In genomic region chr11:33774356-33775063, GRCh38 we compare ENCODE assay signal across 8 cellular contexts. TPM values are rescaled to one million over a fixed set of nuclear protein-coding genes. Genes with fewer than 3 reads are reported as not detected.
DNase-seq lines count a peak whose midpoint lies in the region; ATAC-seq and TF ChIP-seq lines count a peak whose summit lies in the region.

Gene FBXO3 (minus strand): TSS chr11:33774520. CDS start chr11:33774497, 23 bp downstream.

- H3K36me3 Mint-ChIP-seq in activated T-helper 17 cell treated with anti-CD3 and anti-CD28 coated beads, Interleukin-2, amount 50 U/mL, for 72 hours (ENCODE audit: low read depth) = peaks cover 11% of the 10 kb centered on the region
- peaks cover 1 to 10% (median 6%) of the 10 kb centered on the region in 5 donors for H3K36me3 Mint-ChIP-seq in naive thymus-derived CD4-positive, alpha-beta T cell
- H3K36me3 Mint-ChIP-seq in stimulated activated naive B cell treated with anti-CD40 and anti-IgM and Interleukin-4, amounts not matched to agents 10 μg/mL and 1 μg/mL and 100 μg/mL, for 72 hours = peaks cover 8 to 9% of the 10 kb centered on the region in 2 donors

- no peaks in the 10 kb centered on the region for H3K9me3 ChIP-seq in naive thymus-derived CD4-positive, alpha-beta T cell (ENCODE audit: control insufficient read depth in 2 of 3, low read length in 3 of 3)

- peak within 1 kb of the TSS; percentile 83 for H3K27ac ChIP-seq in naive thymus-derived CD4-positive, alpha-beta T cell (ENCODE audit: low read depth, low read length)

- peaks cover 0 to 16% (median under 1%) of the 10 kb centered on the region in 3 experiments for H3K36me3 ChIP-seq in naive thymus-derived CD4-positive, alpha-beta T cell (ENCODE audit: control insufficient read depth in 2 of 3, insufficient read depth in 3 of 3, low read length in 3 of 3)

- H3K27me3 ChIP-seq in naive thymus-derived CD4-positive, alpha-beta T cell (ENCODE audit: control insufficient read depth in 2 of 2, insufficient read depth in 2 of 2, low read length in 2 of 2) = no peaks in the 10 kb centered on the region

- CTCF ChIA-PET in naive thymus-derived CD4-positive, alpha-beta T cell (lab: Charles Lee) = interaction anchor here (0.6 kb wide), 1 partner anchor 399 kb away, joined by 8 read pairs; no protein-coding TSS in a partner anchor

- POLR2A ChIA-PET in naive thymus-derived CD4-positive, alpha-beta T cell (lab: Charles Lee) = interaction anchor here (0.6 to 4.7 kb wide), 6 partner anchors 32 to 331 kb away, joined by 3 to 22 read pairs (median 6); partner anchors contain the start of genes CAPRIN1, CD59 and NAT10

- peak within 1 kb of the TSS; percentile 85 for H3K27ac Mint-ChIP-seq in activated T-helper 17 cell treated with anti-CD3 and anti-CD28 coated beads, Interleukin-2, amount 50 U/mL, for 72 hours
- peak within 1 kb of the TSS; percentile 93 to 98 (median 96) for H3K27ac Mint-ChIP-seq in naive thymus-derived CD4-positive, alpha-beta T cell
- H3K27ac Mint-ChIP-seq in stimulated activated naive B cell treated with anti-CD40 and anti-IgM and Interleukin-4, amounts not matched to agents 10 μg/mL and 1 μg/mL and 100 μg/mL, for 72 hours = peak within 1 kb of the TSS; percentile 96

- peak; percentile 85 for ATAC-seq in activated T-helper 17 cell treated with anti-CD3 and anti-CD28 coated beads, Interleukin-2, amount 50 U/mL, for 72 hours (replicated peaks)
- peak; percentile 98 for ATAC-seq in naive thymus-derived CD4-positive, alpha-beta T cell
- peak; percentile 90 to 92 for ATAC-seq in stimulated activated naive B cell treated with anti-CD40 and anti-IgM and Interleukin-4, amounts not matched to agents 10 μg/mL and 1 μg/mL and 100 μg/mL, for 72 hours (replicated peaks)

- peak within 1 kb of the TSS; percentile 94 for H3K4me3 ChIP-seq in LNCaP clone FGC (ENCODE audit: low read depth, low read length)
- H3K4me3 ChIP-seq in fibroblast of mammary gland (ENCODE audit: control insufficient read depth, low read depth, low read length) = peak within 1 kb of the TSS; percentile 83
- H3K4me3 ChIP-seq in naive thymus-derived CD4-positive, alpha-beta T cell (ENCODE audit: low read length) = peak within 1 kb of the TSS; percentile 91

- peak; percentile 74 for DNase-seq in DMS79 treated with DMSO at 0.1 percent for 48 hours (lab: John Stamatoyannopoulos, UW)
- DNase-seq in GOT3 (lab: John Stamatoyannopoulos, UW) = peak; percentile 37
- DNase-seq in LNCaP clone FGC (ENCODE audit: low read depth) = peak; percentile 47
- DNase-seq in RPMI8226 = peak; percentile 86
- DNase-seq in fibroblast of mammary gland (ENCODE audit: low read depth) = peak; percentile 57
- peak; percentile 71 to 91 (median 88) for DNase-seq in naive thymus-derived CD4-positive, alpha-beta T cell
- peak; percentile 54 for DNase-seq in stimulated activated naive B cell treated with anti-CD40 and anti-IgM and Interleukin-4, amounts not matched to agents 10 μg/mL and 1 μg/mL and 100 μg/mL, for 72 hours

- TF ChIP-seq CTCF in LNCaP clone FGC (IDR thresholded peaks at IDR 0.05; ENCODE audit: control insufficient read depth, extremely low read depth, insufficient read depth) (no peak), fibroblast of mammary gland (conservative IDR thresholded peaks at IDR 0.05; ENCODE audit: control insufficient read depth, insufficient read depth, low read depth, low read length) (no peak)

- peaks cover 31% of the 10 kb centered on the region for H3K4me1 Mint-ChIP-seq in activated T-helper 17 cell treated with anti-CD3 and anti-CD28 coated beads, Interleukin-2, amount 50 U/mL, for 72 hours
- H3K4me1 Mint-ChIP-seq in naive thymus-derived CD4-positive, alpha-beta T cell = peaks cover 32 to 54% (median 42%) of the 10 kb centered on the region in 7 donors
- H3K4me1 Mint-ChIP-seq in stimulated activated naive B cell treated with anti-CD40 and anti-IgM and Interleukin-4, amounts not matched to agents 10 μg/mL and 1 μg/mL and 100 μg/mL, for 72 hours = peaks cover 20 to 36% of the 10 kb centered on the region in 2 donors

- H3K4me3 Mint-ChIP-seq in activated T-helper 17 cell treated with anti-CD3 and anti-CD28 coated beads, Interleukin-2, amount 50 U/mL, for 72 hours = peak within 1 kb of the TSS; percentile 94
- peak within 1 kb of the TSS; percentile 93 to 99 (median 97) for H3K4me3 Mint-ChIP-seq in naive thymus-derived CD4-positive, alpha-beta T cell
- peak within 1 kb of the TSS; percentile 97 to 98 for H3K4me3 Mint-ChIP-seq in stimulated activated naive B cell treated with anti-CD40 and anti-IgM and Interleukin-4, amounts not matched to agents 10 μg/mL and 1 μg/mL and 100 μg/mL, for 72 hours

- H3K27me3 Mint-ChIP-seq in activated T-helper 17 cell treated with anti-CD3 and anti-CD28 coated beads, Interleukin-2, amount 50 U/mL, for 72 hours = no peaks in the 10 kb centered on the region
- H3K27me3 Mint-ChIP-seq in naive thymus-derived CD4-positive, alpha-beta T cell = peaks cover 0 to 37% (median 8%) of the 10 kb centered on the region in 5 donors
- H3K27me3 Mint-ChIP-seq in stimulated activated naive B cell treated with anti-CD40 and anti-IgM and Interleukin-4, amounts not matched to agents 10 μg/mL and 1 μg/mL and 100 μg/mL, for 72 hours = peaks cover 25 to 32% of the 10 kb centered on the region in 2 donors

- no peaks in the 10 kb centered on the region for H3K9me3 Mint-ChIP-seq in activated T-helper 17 cell treated with anti-CD3 and anti-CD28 coated beads, Interleukin-2, amount 50 U/mL, for 72 hours
- H3K9me3 Mint-ChIP-seq in naive thymus-derived CD4-positive, alpha-beta T cell = peaks cover 0 to 2% (median 0%) of the 10 kb centered on the region in 11 donors
- no peaks in the 10 kb centered on the region for H3K9me3 Mint-ChIP-seq in stimulated activated naive B cell treated with anti-CD40 and anti-IgM and Interleukin-4, amounts not matched to agents 10 μg/mL and 1 μg/mL and 100 μg/mL, for 72 hours

- peaks cover 20 to 23% of the 10 kb centered on the region in 2 donors for H3K4me1 ChIP-seq in naive thymus-derived CD4-positive, alpha-beta T cell (ENCODE audit: control insufficient read depth in 2 of 2, insufficient read depth in 2 of 2, low read length in 2 of 2)

- intact Hi-C loops in naive thymus-derived CD4-positive, alpha-beta T cell (cut with micrococcal nuclease) = loop anchor here (1.0 to 10.0 kb wide), 19 partner anchors 34 to 1890 kb away; partner anchors contain the start of genes ABTB2 (in 2 of the 2), APIP (in 2 of the 2), C11orf91 (in 2 of the 2) and CAT (in 2 of the 2)

RNA-seq across cellular contexts. Expression of gene FBXO3, which starts in this region (rescaled TPM):
- total RNA-seq in activated T-helper 17 cell treated with anti-CD3 and anti-CD28 coated beads, Interleukin-2, amount 50 U/mL, for 72 hours = 10 to 100 TPM; 13.4 to 14.0 TPM
- 10 to 100 TPM; 22.6 to 55.7 (median 47.7) TPM for total RNA-seq in naive thymus-derived CD4-positive, alpha-beta T cell
- polyA plus RNA-seq in naive thymus-derived CD4-positive, alpha-beta T cell = 10 to 100 TPM; 36.1 to 41.5 TPM

Comparison
In these comparisons a context has a peak if more than half of its experiments do, and no peak if none do; other contexts are left out.
1. Peak in every context shown above with its lines: DNase-seq, ATAC-seq, H3K4me3 ChIP-seq and H3K27ac ChIP-seq.
2. DNase-seq: peak in every context shown above with its lines; median percentile 88 in naive thymus-derived CD4-positive, alpha-beta T cell; 86 in RPMI8226; 74 in DMS79 treated with DMSO at 0.1 percent for 48 hours; 57 in fibroblast of mammary gland; 54 in stimulated activated naive B cell treated with anti-CD40 and anti-IgM and Interleukin-4, amounts not matched to agents 10 μg/mL and 1 μg/mL and 100 μg/mL, for 72 hours; 47 in LNCaP clone FGC; 37 in GOT3.